Comparison of ENCODE assay signal across 15 cellular contexts in the genomic region with DNA sequence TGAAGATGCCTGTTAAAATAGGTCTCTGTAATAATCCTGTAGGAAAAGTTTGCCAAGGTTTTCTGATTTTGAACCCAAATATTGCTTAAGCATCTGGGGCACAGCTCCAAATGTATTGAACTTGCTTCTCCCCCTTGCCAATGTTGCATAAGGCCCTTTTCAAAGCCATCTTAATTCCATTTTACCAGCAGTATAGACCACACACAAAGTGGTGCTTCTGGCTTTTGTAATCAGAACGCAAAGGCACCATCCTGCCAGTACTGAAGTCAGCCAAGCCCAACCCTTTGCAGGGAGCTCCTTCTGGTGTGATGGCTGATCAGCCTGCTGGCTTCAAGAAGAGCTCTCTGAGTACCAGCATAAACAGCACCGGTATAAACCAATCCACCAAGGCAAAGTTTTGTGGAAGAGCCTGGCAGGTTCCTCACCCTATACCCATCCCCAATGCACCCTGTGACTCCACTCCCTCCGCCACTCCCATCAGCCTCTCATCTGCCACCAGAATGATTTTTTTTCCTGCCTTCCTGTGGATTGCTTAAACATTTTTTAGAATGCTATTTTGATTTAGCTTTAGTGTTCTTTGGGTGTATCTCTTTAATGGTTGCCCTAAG. TPM values are rescaled to one million over a fixed set of nuclear protein-coding genes. Genes with fewer than 3 reads are reported as not detected.
DNase-seq lines count a peak whose midpoint lies in the region; ATAC-seq, FAIRE-seq and TF ChIP-seq lines count a peak whose summit lies in the region.
"Had no signal": no experiment of that assay in that cellular context is flagged by ENCODE, and none has a peak within 500 bp of the region (broad histone marks: within the 10 kb centered on the region; RNA-seq: fewer than 3 reads in every experiment).

No MANE protein-coding gene starts in this region.

- H3K27me3 Mint-ChIP-seq in WTC11 (ENCODE audit: low read depth): no peaks in the 10 kb centered on the region
- H3K27me3 Mint-ChIP-seq: activated naive CD4-positive, alpha-beta T cell treated with anti-CD3 and anti-CD28 coated beads, Interleukin-2, amount 10 ng/mL, durations not matched to agents 7 days and 5 days had no signal

- POLR2A ChIA-PET in WTC11 (lab: Charles Lee): no interaction called here

- peak; percentile 67 for ATAC-seq in WTC11
- peak in 3 of 4 donors; percentile 41 to 70 (median 65) for ATAC-seq in heart left ventricle
- no peak for ATAC-seq in gastrocnemius medialis
- ATAC-seq in HG02610 (IDR thresholded peaks at IDR 0.05; ENCODE audit: unreplicated experiment): no peak
- no peak for ATAC-seq in HG02571 (IDR thresholded peaks at IDR 0.05; ENCODE audit: unreplicated experiment)
- ATAC-seq in HG02870 (IDR thresholded peaks at IDR 0.05; ENCODE audit: unreplicated experiment): no peak

- H3K9me3 Mint-ChIP-seq in WTC11: no peaks in the 10 kb centered on the region
- H3K9me3 Mint-ChIP-seq: activated naive CD4-positive, alpha-beta T cell treated with anti-CD3 and anti-CD28 coated beads, Interleukin-2, amount 10 ng/mL, durations not matched to agents 7 days and 5 days; T-helper 1 cell treated with Interleukin-12 subunit alpha and Interleukin-12 subunit beta and Interleukin-4 antibody, amounts not matched to agents 30 μg/mL and 1 μg/mL, for 36 hours had no signal

- TF ChIP-seq POLR2A in GM12891 (IDR thresholded peaks at IDR 0.05; ENCODE audit: low read depth, low read length) (no peak), heart left ventricle (IDR thresholded peaks at IDR 0.05) (no peak), gastrocnemius medialis (IDR thresholded peaks at IDR 0.05) (no peak)

- H3K4me1 Mint-ChIP-seq in WTC11: peaks cover 27% of the 10 kb centered on the region

- H3K36me3 ChIP-seq in heart left ventricle (no peaks in the 10 kb centered on the region), gastrocnemius medialis (no peaks in the 10 kb centered on the region)

- H3K36me3 Mint-ChIP-seq in WTC11: no peaks in the 10 kb centered on the region
- H3K36me3 Mint-ChIP-seq: activated naive CD4-positive, alpha-beta T cell treated with anti-CD3 and anti-CD28 coated beads, Interleukin-2, amount 10 ng/mL, durations not matched to agents 7 days and 5 days had no signal

- peak overlapping the region; percentile 78 for H3K27ac Mint-ChIP-seq in WTC11
- H3K27ac Mint-ChIP-seq: activated naive CD4-positive, alpha-beta T cell treated with anti-CD3 and anti-CD28 coated beads, Interleukin-2, amount 10 ng/mL, durations not matched to agents 7 days and 5 days; T-helper 1 cell treated with Interleukin-12 subunit alpha and Interleukin-12 subunit beta and Interleukin-4 antibody, amounts not matched to agents 30 μg/mL and 1 μg/mL, for 36 hours had no signal

- H3K9me3 ChIP-seq in heart left ventricle (no peaks in the 10 kb centered on the region), gastrocnemius medialis (no peaks in the 10 kb centered on the region)

- CTCF ChIA-PET in WTC11 (lab: Charles Lee): no interaction called here

- H3K27ac ChIP-seq in heart left ventricle (no peak overlapping the region), gastrocnemius medialis (no peak overlapping the region)

- no peak for DNase-seq in GM12891 (ENCODE audit: insufficient read length, low spot score)
- no peak for DNase-seq in WTC11 (ENCODE audit: low spot score)
- DNase-seq in heart left ventricle: no peak
- DNase-seq in gastrocnemius medialis: peak; percentile 2 to 11
- DNase-seq in epidermal melanocyte (ENCODE audit: insufficient read length, low spot score): no peak
- DNase-seq: activated CD4-positive, alpha-beta T cell treated with anti-CD3 and anti-CD28 coated beads, Interleukin-2, amount 50 U/mL, for 4 hours; activated naive CD4-positive, alpha-beta T cell treated with anti-CD3 and anti-CD28 coated beads, Interleukin-2, amount 10 ng/mL, durations not matched to agents 7 days and 5 days; COR-L47; NCI-H2081; occipital lobe had no signal

- H3K4me3 Mint-ChIP-seq in WTC11: no peak overlapping the region
- H3K4me3 Mint-ChIP-seq: activated naive CD4-positive, alpha-beta T cell treated with anti-CD3 and anti-CD28 coated beads, Interleukin-2, amount 10 ng/mL, durations not matched to agents 7 days and 5 days; T-helper 1 cell treated with Interleukin-12 subunit alpha and Interleukin-12 subunit beta and Interleukin-4 antibody, amounts not matched to agents 30 μg/mL and 1 μg/mL, for 36 hours had no signal

- FAIRE-seq in GM12891 (lab: Jason Lieb, UNC): peak; percentile 35

- TF ChIP-seq CTCF in WTC11 (IDR thresholded peaks at IDR 0.05) (no peak), heart left ventricle (IDR thresholded peaks at IDR 0.05) (no peak), gastrocnemius medialis (IDR thresholded peaks at IDR 0.05 in 4 of 5, conservative IDR thresholded peaks at IDR 0.05 in 1 of 5) (no peak)

- in situ Hi-C loops in gastrocnemius medialis (cut with MboI; ENCODE audit: low sequenced_read_pairs in 4 of 4): no loop called here

- intact Hi-C loops in heart left ventricle (cut with DNase I) (no loop called here), gastrocnemius medialis (cut with DNase I; ENCODE audit: low total_unique reads) (no loop called here)

- WGBS in heart left ventricle, 4 donors: 37 to 49% (median 45%) methylated on average over 3 of the region's 3 CpGs

- H3K4me3 ChIP-seq in heart left ventricle (no peak overlapping the region), gastrocnemius medialis (no peak overlapping the region)
- H3K4me3 ChIP-seq: lung had no signal

- peaks cover 0 to 8% (median 0%) of the 10 kb centered on the region in 12 donors for H3K4me1 ChIP-seq in heart left ventricle
- H3K4me1 ChIP-seq in gastrocnemius medialis: no peaks in the 10 kb centered on the region

- H3K27me3 ChIP-seq in heart left ventricle (peaks cover 0 to 23% (median 0%) of the 10 kb centered on the region in 9 donors), gastrocnemius medialis (peaks cover 0 to 8% (median 3%) of the 10 kb centered on the region in 3 donors)

TF ChIP-seq in GM12891, 5 proteins besides CTCF, POLR2A, EP300 and RAD21:
- TF ChIP-seq POLR2AphosphoS5 (IDR thresholded peaks at IDR 0.05; ENCODE audit: low read depth, low read length) (no peak), POU2F2 (IDR thresholded peaks at IDR 0.05; ENCODE audit: low read depth, low read length) (no peak), TAF1 (IDR thresholded peaks at IDR 0.05; ENCODE audit: low read depth, low read length) (no peak), SPI1 (IDR thresholded peaks at IDR 0.05; ENCODE audit: low read depth, low read length) (no peak), PAX5 (IDR thresholded peaks at IDR 0.05; ENCODE audit: insufficient read depth, low read length, severe bottlenecking) (no peak)

TF ChIP-seq in WTC11, 78 proteins besides CTCF, POLR2A, EP300 and RAD21:
- TF ChIP-seq, protein P1, sequence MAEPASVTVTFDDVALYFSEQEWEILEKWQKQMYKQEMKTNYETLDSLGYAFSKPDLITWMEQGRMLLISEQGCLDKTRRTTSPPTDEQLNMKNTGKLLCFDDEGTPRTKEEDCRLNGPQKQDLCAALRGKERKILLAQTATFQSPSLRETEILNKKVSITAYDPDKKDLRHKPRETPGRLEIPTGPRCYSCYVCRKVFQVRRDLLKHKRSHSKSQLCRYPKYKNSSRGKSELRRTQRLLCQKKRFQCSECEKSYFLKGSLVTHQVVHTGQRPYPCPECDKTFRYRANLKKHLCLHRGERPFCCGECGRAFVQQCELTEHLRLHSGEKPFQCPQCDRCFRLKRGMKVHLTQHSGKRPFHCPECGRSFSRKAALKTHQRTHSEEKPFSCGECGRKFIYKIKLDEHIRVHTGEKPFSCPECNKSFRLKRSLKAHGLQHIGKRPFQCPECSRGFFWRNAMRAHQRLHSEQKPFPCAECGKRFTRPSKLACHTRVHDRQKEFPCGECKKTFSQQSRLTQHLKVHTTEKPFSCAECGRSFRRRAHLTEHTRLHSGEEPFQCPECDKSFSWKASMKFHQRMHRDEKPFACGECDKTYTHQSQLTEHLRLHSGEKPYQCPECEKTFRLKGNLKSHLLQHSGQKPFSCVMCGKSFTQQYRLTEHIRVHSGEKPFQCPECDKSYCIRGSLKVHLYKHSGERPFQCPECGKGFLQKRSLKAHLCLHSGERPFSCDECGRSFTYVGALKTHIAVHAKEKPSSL (CRISPR knock-in tag; conservative IDR thresholded peaks at IDR 0.05): no peak
- TF ChIP-seq ZNF423 (CRISPR knock-in tag; IDR thresholded peaks at IDR 0.05): no peak
- no peak for TF ChIP-seq FOXJ3 (CRISPR knock-in tag; IDR thresholded peaks at IDR 0.05; ENCODE audit: borderline replicate concordance)
- no peak for TF ChIP-seq PREB (CRISPR knock-in tag; IDR thresholded peaks at IDR 0.05; ENCODE audit: borderline replicate concordance)
- no peak for TF ChIP-seq NFATC4 (CRISPR knock-in tag; IDR thresholded peaks at IDR 0.05)
- no peak for TF ChIP-seq CREM (CRISPR knock-in tag; IDR thresholded peaks at IDR 0.05)
- no peak for TF ChIP-seq ZNF219 (CRISPR knock-in tag; IDR thresholded peaks at IDR 0.05; ENCODE audit: borderline replicate concordance)
- no peak for TF ChIP-seq TCF7 (CRISPR knock-in tag; IDR thresholded peaks at IDR 0.05; ENCODE audit: low read depth)
- no peak for TF ChIP-seq TEAD1 (CRISPR knock-in tag; IDR thresholded peaks at IDR 0.05)

RNA-seq across cellular contexts. Expression of gene USP9X, which starts 39.2 kb away (rescaled TPM):
- 12.6 TPM for polyA plus RNA-seq in GM12891 (2012; ENCODE audit: low read depth, missing spikeins)
- total RNA-seq in WTC11 (2021) (163 to 177 TPM (median 175 TPM) in 3 replicates), heart left ventricle (10 to 100 TPM; 54.6 to 80.1 (median 67.3) TPM), gastrocnemius medialis (100 to 1,000 TPM in 3 of 4 donors, 10 to 100 TPM in 1; 90.3 to 120 (median 110) TPM)
- 10 to 100 TPM in 1 of 2 donors, 1 to 10 TPM in 1; 9.5 to 22.1 TPM for polyA plus RNA-seq in heart left ventricle

Comparison
In these comparisons a context has a peak if more than half of its experiments do, and no peak if none do; other contexts are left out.
1. DNase-seq: peak in gastrocnemius medialis (2 of 2); none in GM12891 (single experiment), WTC11 (single experiment), heart left ventricle (0 of 5) and epidermal melanocyte (single experiment).
2. ATAC-seq: peak in WTC11 (single experiment) and heart left ventricle (3 of 4); none in gastrocnemius medialis (0 of 2), HG02610 (single experiment), HG02571 (single experiment) and HG02870 (single experiment).